ENCODE assay signal across 27 cellular contexts in the genomic region with DNA sequence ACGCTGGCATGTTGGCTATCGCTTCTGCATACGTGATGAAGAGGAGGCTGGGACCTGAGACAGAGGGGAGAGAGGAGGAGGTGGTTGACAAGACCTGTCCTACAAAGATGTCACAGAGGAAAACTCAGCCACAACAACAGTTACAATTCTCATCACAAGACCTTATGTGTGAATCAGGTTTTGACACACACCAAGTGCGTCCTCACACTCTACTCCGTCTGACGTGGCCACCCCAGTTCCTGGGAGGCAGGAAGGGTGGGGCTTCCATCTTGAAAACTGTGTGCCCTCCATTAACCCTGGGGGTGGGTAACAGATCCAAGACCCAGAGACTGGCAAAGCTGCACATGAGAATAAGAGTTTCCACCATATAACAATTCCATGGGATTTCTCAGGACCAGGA. TPM values are rescaled to one million over a fixed set of nuclear protein-coding genes. Genes with fewer than 3 reads are reported as not detected.
"Had no signal": no experiment of that assay in that cellular context is flagged by ENCODE, and none has a peak within 500 bp of the region (broad histone marks: within the 10 kb centered on the region; RNA-seq: fewer than 3 reads in every experiment).

No MANE protein-coding gene starts in this region.

- H3K36me3 ChIP-seq: gastrocnemius medialis, left ventricle myocardium inferior, right atrium auricular region, sigmoid colon, tibial artery, uterus had no signal

- FAIRE-seq: endometrium, kidney had no signal

- H3K27ac Mint-ChIP-seq: memory B cell; naive B cell; stimulated activated memory B cell treated with anti-CD40 and anti-IgM and Interleukin-4, amounts not matched to agents 10 μg/mL and 1 μg/mL and 100 μg/mL, for 72 hours; stimulated activated naive CD8-positive, alpha-beta T cell treated with anti-CD3 and anti-CD28 coated beads, Interleukin-15, Interleukin-2, amounts not matched to agents 100 ng/mL and 50 ng/mL, for 24 hours had no signal

- DNase-seq: cortex of kidney; dorsolateral prefrontal cortex; effector CD8-positive, alpha-beta T cell; gastrocnemius medialis; kidney; left cardiac atrium; left ventricle myocardium inferior; lower lobe of right lung; midbrain; naive B cell; posterior cingulate gyrus; sigmoid colon; stimulated activated CD4-positive, alpha-beta T cell treated with anti-CD3 and anti-CD28 coated beads, Interleukin-2, amount 100 ng/mL, for 48 hours; stimulated activated CD8-positive, alpha-beta memory T cell treated with anti-CD3 and anti-CD28 coated beads, Interleukin-4, amount 100 ng/mL, for 48 hours; tibial artery; upper lobe of left lung; uterus had no signal

- H3K4me1 ChIP-seq: gastrocnemius medialis, left ventricle myocardium inferior, lower lobe of right lung, right atrium auricular region, sigmoid colon, tibial artery, upper lobe of left lung, uterus had no signal

- H3K4me1 Mint-ChIP-seq: memory B cell, neural crest cell had no signal

- H3K9me3 ChIP-seq: gastrocnemius medialis, left ventricle myocardium inferior, lower lobe of right lung, right atrium auricular region, sigmoid colon, tibial artery, upper lobe of left lung, uterus had no signal

- H3K36me3 Mint-ChIP-seq: memory B cell; naive B cell; stimulated activated memory B cell treated with anti-CD40 and anti-IgM and Interleukin-4, amounts not matched to agents 10 μg/mL and 1 μg/mL and 100 μg/mL, for 72 hours had no signal

- H3K4me3 Mint-ChIP-seq: memory B cell; naive B cell; neural crest cell; stimulated activated memory B cell treated with anti-CD40 and anti-IgM and Interleukin-4, amounts not matched to agents 10 μg/mL and 1 μg/mL and 100 μg/mL, for 72 hours; stimulated activated naive CD8-positive, alpha-beta T cell treated with anti-CD3 and anti-CD28 coated beads, Interleukin-15, Interleukin-2, amounts not matched to agents 100 ng/mL and 50 ng/mL, for 24 hours had no signal

- H3K4me3 ChIP-seq: dorsolateral prefrontal cortex, gastrocnemius medialis, left ventricle myocardium inferior, lower lobe of right lung, right atrium auricular region, sigmoid colon, skin epidermis, tibial artery, upper lobe of left lung, uterus had no signal

- H3K9me3 Mint-ChIP-seq: memory B cell; neural crest cell; stimulated activated memory B cell treated with anti-CD40 and anti-IgM and Interleukin-4, amounts not matched to agents 10 μg/mL and 1 μg/mL and 100 μg/mL, for 72 hours; stimulated activated naive CD8-positive, alpha-beta T cell treated with anti-CD3 and anti-CD28 coated beads, Interleukin-15, Interleukin-2, amounts not matched to agents 100 ng/mL and 50 ng/mL, for 24 hours had no signal

- H3K27me3 ChIP-seq: dorsolateral prefrontal cortex, right atrium auricular region, sigmoid colon, tibial artery, upper lobe of left lung, uterus had no signal

- H3K27ac ChIP-seq: dorsolateral prefrontal cortex, gastrocnemius medialis, left ventricle myocardium inferior, lower lobe of right lung, right atrium auricular region, sigmoid colon, skin epidermis, tibial artery, uterus had no signal

- ATAC-seq: esophagus mucosa; gastrocnemius medialis; left cardiac atrium; lower lobe of right lung; stimulated activated memory B cell treated with anti-CD40 and anti-IgM and Interleukin-4, amounts not matched to agents 10 μg/mL and 1 μg/mL and 100 μg/mL, for 72 hours had no signal

RNA-seq across cellular contexts. Expression of a gene that starts 24.1 kb away (rescaled TPM):
- total RNA-seq: chondrocyte, fibroblast of lung, neural crest cell had no signal
- polyA plus RNA-seq: fibroblast of lung had no signal
